In the genomic region with DNA sequence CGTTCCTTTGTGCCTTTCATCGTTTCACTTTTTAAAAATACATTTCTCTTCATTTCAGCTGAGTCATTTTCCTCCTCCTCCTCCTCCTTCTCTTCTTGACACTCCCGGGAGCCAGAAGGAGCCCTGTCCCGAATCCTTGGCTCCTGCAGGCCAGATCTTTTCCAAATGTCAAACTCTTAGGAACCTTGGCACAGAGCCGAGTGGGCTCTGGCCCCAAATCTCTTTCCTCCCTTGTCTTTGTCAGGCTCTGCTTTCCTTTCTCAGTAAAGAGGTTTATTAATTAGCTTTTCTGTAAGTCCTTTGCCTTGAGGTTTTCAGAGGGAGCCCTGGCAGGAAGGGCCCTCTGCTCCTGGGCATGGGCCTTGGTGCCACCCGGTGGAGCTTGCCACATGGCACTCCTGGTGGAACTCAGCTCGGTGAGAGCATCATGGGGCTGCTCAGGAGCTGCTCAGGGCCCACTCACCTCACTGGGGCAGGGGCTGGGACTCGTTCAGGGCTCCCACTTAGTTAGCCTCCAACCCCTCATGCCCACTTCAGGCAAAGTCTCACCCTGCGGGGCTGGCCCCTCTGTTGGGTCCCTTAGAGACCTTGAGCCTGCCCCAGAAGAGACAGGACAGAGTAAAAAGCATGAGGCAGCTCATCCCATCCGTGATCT, we compare ENCODE assay signal across 1 cellular context.
TF ChIP-seq lines count a peak whose summit lies in the region.

No MANE protein-coding gene starts in this region.

TF ChIP-seq in K562, 482 proteins besides CTCF, POLR2A, EP300 and RAD21:
- TF ChIP-seq TRIM24 (IDR thresholded peaks at IDR 0.05) = no peak
- 0 out of 2 replicates have a peak, but pooled peaks have one; percentile 33 for TF ChIP-seq NFIC (IDR thresholded peaks at IDR 0.05)
- peak; percentile 66 for TF ChIP-seq ZNF316 (IDR thresholded peaks at IDR 0.05)
- TF ChIP-seq ZNF165 (CRISPR knock-in tag; IDR thresholded peaks at IDR 0.05; ENCODE audit: borderline replicate concordance) = no peak
- no peak for TF ChIP-seq ZNF324 (CRISPR knock-in tag; IDR thresholded peaks at IDR 0.05)
- peak; percentile 26; the same call in 1 of the 2 replicates for TF ChIP-seq NFE2L1 (tag; IDR thresholded peaks at IDR 0.05; ENCODE audit: borderline replicate concordance, low read depth)
- TF ChIP-seq DPF2 (IDR thresholded peaks at IDR 0.05) = no peak
- TF ChIP-seq, protein P1, sequence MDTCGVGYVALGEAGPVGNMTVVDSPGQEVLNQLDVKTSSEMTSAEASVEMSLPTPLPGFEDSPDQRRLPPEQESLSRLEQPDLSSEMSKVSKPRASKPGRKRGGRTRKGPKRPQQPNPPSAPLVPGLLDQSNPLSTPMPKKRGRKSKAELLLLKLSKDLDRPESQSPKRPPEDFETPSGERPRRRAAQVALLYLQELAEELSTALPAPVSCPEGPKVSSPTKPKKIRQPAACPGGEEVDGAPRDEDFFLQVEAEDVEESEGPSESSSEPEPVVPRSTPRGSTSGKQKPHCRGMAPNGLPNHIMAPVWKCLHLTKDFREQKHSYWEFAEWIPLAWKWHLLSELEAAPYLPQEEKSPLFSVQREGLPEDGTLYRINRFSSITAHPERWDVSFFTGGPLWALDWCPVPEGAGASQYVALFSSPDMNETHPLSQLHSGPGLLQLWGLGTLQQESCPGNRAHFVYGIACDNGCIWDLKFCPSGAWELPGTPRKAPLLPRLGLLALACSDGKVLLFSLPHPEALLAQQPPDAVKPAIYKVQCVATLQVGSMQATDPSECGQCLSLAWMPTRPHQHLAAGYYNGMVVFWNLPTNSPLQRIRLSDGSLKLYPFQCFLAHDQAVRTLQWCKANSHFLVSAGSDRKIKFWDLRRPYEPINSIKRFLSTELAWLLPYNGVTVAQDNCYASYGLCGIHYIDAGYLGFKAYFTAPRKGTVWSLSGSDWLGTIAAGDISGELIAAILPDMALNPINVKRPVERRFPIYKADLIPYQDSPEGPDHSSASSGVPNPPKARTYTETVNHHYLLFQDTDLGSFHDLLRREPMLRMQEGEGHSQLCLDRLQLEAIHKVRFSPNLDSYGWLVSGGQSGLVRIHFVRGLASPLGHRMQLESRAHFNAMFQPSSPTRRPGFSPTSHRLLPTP (IDR thresholded peaks at IDR 0.05; ENCODE audit: borderline replicate concordance, extremely low read depth, insufficient read length) = no peak
- TF ChIP-seq, protein P2, sequence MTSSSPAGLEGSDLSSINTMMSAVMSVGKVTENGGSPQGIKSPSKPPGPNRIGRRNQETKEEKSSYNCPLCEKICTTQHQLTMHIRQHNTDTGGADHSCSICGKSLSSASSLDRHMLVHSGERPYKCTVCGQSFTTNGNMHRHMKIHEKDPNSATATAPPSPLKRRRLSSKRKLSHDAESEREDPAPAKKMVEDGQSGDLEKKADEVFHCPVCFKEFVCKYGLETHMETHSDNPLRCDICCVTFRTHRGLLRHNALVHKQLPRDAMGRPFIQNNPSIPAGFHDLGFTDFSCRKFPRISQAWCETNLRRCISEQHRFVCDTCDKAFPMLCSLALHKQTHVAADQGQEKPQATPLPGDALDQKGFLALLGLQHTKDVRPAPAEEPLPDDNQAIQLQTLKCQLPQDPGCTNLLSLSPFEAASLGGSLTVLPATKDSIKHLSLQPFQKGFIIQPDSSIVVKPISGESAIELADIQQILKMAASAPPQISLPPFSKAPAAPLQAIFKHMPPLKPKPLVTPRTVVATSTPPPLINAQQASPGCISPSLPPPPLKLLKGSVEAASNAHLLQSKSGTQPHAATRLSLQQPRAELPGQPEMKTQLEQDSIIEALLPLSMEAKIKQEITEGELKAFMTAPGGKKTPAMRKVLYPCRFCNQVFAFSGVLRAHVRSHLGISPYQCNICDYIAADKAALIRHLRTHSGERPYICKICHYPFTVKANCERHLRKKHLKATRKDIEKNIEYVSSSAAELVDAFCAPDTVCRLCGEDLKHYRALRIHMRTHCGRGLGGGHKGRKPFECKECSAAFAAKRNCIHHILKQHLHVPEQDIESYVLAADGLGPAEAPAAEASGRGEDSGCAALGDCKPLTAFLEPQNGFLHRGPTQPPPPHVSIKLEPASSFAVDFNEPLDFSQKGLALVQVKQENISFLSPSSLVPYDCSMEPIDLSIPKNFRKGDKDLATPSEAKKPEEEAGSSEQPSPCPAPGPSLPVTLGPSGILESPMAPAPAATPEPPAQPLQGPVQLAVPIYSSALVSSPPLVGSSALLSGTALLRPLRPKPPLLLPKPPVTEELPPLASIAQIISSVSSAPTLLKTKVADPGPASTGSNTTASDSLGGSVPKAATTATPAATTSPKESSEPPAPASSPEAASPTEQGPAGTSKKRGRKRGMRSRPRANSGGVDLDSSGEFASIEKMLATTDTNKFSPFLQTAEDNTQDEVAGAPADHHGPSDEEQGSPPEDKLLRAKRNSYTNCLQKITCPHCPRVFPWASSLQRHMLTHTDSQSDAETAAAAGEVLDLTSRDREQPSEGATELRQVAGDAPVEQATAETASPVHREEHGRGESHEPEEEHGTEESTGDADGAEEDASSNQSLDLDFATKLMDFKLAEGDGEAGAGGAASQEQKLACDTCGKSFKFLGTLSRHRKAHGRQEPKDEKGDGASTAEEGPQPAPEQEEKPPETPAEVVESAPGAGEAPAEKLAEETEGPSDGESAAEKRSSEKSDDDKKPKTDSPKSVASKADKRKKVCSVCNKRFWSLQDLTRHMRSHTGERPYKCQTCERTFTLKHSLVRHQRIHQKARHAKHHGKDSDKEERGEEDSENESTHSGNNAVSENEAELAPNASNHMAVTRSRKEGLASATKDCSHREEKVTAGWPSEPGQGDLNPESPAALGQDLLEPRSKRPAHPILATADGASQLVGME (CRISPR knock-in tag; IDR thresholded peaks at IDR 0.05) = no peak
- TF ChIP-seq CHAMP1 (IDR thresholded peaks at IDR 0.05) = no peak
- no peak for TF ChIP-seq E2F4 (CRISPR knock-in tag; IDR thresholded peaks at IDR 0.05; ENCODE audit: low read depth)
- TF ChIP-seq HEY1 (CRISPR knock-in tag; IDR thresholded peaks at IDR 0.05; ENCODE audit: borderline replicate concordance) = no peak
- TF ChIP-seq MAFF (IDR thresholded peaks at IDR 0.05; ENCODE audit: low read length) = peak; percentile 52; the same call in 1 of the 2 replicates
- TF ChIP-seq GTF2F1 (IDR thresholded peaks at IDR 0.05; ENCODE audit: low read depth, low read length) = no peak
- TF ChIP-seq, protein P3, sequence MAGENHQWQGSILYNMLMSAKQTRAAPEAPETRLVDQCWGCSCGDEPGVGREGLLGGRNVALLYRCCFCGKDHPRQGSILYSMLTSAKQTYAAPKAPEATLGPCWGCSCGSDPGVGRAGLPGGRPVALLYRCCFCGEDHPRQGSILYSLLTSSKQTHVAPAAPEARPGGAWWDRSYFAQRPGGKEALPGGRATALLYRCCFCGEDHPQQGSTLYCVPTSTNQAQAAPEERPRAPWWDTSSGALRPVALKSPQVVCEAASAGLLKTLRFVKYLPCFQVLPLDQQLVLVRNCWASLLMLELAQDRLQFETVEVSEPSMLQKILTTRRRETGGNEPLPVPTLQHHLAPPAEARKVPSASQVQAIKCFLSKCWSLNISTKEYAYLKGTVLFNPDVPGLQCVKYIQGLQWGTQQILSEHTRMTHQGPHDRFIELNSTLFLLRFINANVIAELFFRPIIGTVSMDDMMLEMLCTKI (IDR thresholded peaks at IDR 0.05; ENCODE audit: partially characterized antibody) = no peak
- no peak for TF ChIP-seq PYGO2 (tag; IDR thresholded peaks at IDR 0.05)
- TF ChIP-seq ESRRA (IDR thresholded peaks at IDR 0.05; ENCODE audit: borderline replicate concordance, low read depth) = no peak
- no peak for TF ChIP-seq NRF1 (conservative IDR thresholded peaks at IDR 0.05 in 1 of 2, IDR thresholded peaks at IDR 0.05 in 1 of 2)
- TF ChIP-seq CEBPB (tag; IDR thresholded peaks at IDR 0.05) = no peak
- no peak for TF ChIP-seq SMAD2 (IDR thresholded peaks at IDR 0.05; ENCODE audit: low read depth, low read length)
- no peak for TF ChIP-seq RBM17 (IDR thresholded peaks at IDR 0.05; ENCODE audit: borderline replicate concordance, low read depth, low read length)
- TF ChIP-seq NR3C1 (CRISPR knock-in tag; IDR thresholded peaks at IDR 0.05) = no peak
- TF ChIP-seq NFE2 (IDR thresholded peaks at IDR 0.05; ENCODE audit: low read depth) = peak; percentile 80
- TF ChIP-seq C11orf30 (IDR thresholded peaks at IDR 0.05; ENCODE audit: low read depth) = peak; percentile 72
- no peak for TF ChIP-seq ZKSCAN1 (IDR thresholded peaks at IDR 0.05; ENCODE audit: low read depth, low read length)
- no peak for TF ChIP-seq SMC3 (conservative IDR thresholded peaks at IDR 0.05; ENCODE audit: insufficient read depth, low read depth, low read length)
- peak; percentile 80 for TF ChIP-seq MAFG (tag; conservative IDR thresholded peaks at IDR 0.05)
- no peak for TF ChIP-seq POLR2B (IDR thresholded peaks at IDR 0.05; ENCODE audit: low read depth, partially characterized antibody)
- TF ChIP-seq RBM22 (IDR thresholded peaks at IDR 0.05; ENCODE audit: low read depth, low read length, poor library complexity, severe bottlenecking) = no peak
- TF ChIP-seq TBP (optimal IDR thresholded peaks at IDR 0.05; ENCODE audit: low read depth, low read length) = no peak
- no peak for TF ChIP-seq FOXK1 (CRISPR knock-in tag; IDR thresholded peaks at IDR 0.05; ENCODE audit: borderline replicate concordance)
- no peak for TF ChIP-seq NKRF (IDR thresholded peaks at IDR 0.05; ENCODE audit: borderline replicate concordance)
- TF ChIP-seq MAFK (IDR thresholded peaks at IDR 0.05; ENCODE audit: low read length) = peak; percentile 29; the same call in 1 of the 2 replicates
